In the genomic region with DNA sequence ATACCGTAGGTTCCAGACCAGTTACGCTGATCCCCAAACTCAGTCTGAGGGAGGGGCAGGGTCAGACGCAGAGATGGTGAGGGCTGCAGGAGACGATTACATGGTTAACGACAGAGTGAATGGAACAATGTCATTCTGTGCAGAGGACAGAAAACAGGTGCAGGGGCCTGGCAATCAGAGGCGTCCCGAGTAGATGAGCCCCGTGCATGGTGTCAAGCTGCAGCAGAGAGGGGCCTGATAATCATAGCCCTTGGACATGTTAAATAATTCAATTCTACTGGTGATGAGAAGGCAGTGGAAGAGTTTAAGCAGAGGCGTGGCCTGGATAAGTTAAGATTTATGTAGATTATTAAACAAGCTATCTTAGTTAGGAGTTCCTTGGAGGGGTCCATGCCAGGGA, we compare ENCODE assay signal across 3 cellular contexts.
"Had no signal": no experiment of that assay in that cellular context is flagged by ENCODE, and none has a peak within 500 bp of the region (broad histone marks: within the 10 kb centered on the region; RNA-seq: fewer than 3 reads in every experiment).

No MANE protein-coding gene starts in this region.

- H3K4me3 ChIP-seq: GM12878 had no signal

- DNase-seq: GDM1, GF-D8 had no signal

- ATAC-seq: GM12878 had no signal
